In genomic region chr12:28998662-28999120, GRCh38 we compare ENCODE assay signal across 8 cellular contexts.
DNase-seq lines count a peak whose midpoint lies in the region; ATAC-seq and TF ChIP-seq lines count a peak whose summit lies in the region.

No MANE protein-coding gene starts in this region.

- 54 to 67% methylated on average over 4 of the region's 4 CpGs for WGBS in body of pancreas, 2 donors

- ATAC-seq in body of pancreas (no peak), HG03045 (IDR thresholded peaks at IDR 0.05; ENCODE audit: unreplicated experiment) (no peak), HG03460 (IDR thresholded peaks at IDR 0.05; ENCODE audit: unreplicated experiment) (no peak)

- no peaks in the 10 kb centered on the region for H3K36me3 ChIP-seq in body of pancreas (replicated peaks in 1 of 2; ENCODE audit: insufficient read depth in 1 of 2, low read depth in 2 of 2)

- DNase-seq in NOMO-1 treated with DMSO at 0.1 percent for 48 hours (lab: John Stamatoyannopoulos, UW; ENCODE audit: unreplicated experiment) (peak; percentile 7), NOMO-1 (lab: John Stamatoyannopoulos, UW; ENCODE audit: unreplicated experiment in 2 of 2) (no peak), body of pancreas (no peak), medulla oblongata (ENCODE audit: extremely low spot score) (peak; percentile 26), iPS-NIHi11 (ENCODE audit: low spot score) (no peak)
- DNase-seq in Jurkat, Clone E6-1 (ENCODE audit: low read depth, low spot score), result peak; percentile 17

- H3K9me3 ChIP-seq in body of pancreas, result no peaks in the 10 kb centered on the region

- intact Hi-C loops in body of pancreas (cut with DNase I), result no loop called here

- no peak overlapping the region for H3K27ac ChIP-seq in body of pancreas

- H3K4me3 ChIP-seq in Jurkat, Clone E6-1 (ENCODE audit: low read length), result no peak overlapping the region
- H3K4me3 ChIP-seq in body of pancreas, result no peak overlapping the region

- no peaks in the 10 kb centered on the region for H3K27me3 ChIP-seq in body of pancreas

- no peak for TF ChIP-seq POLR2A in body of pancreas (IDR thresholded peaks at IDR 0.05)

- H3K4me1 ChIP-seq in body of pancreas, result no peaks in the 10 kb centered on the region

- TF ChIP-seq CTCF in body of pancreas (IDR thresholded peaks at IDR 0.05), result peak in 4 of 7 experiments; percentile 15 to 41 (median 27)

Comparison
In these comparisons a context has a peak if more than half of its experiments do, and no peak if none do; other contexts are left out.
1. DNase-seq: peak in NOMO-1 treated with DMSO at 0.1 percent for 48 hours (single experiment), Jurkat, Clone E6-1 (single experiment) and medulla oblongata (single experiment); none in NOMO-1 (0 of 2), body of pancreas (0 of 4) and iPS-NIHi11 (single experiment).